In the genomic region with DNA sequence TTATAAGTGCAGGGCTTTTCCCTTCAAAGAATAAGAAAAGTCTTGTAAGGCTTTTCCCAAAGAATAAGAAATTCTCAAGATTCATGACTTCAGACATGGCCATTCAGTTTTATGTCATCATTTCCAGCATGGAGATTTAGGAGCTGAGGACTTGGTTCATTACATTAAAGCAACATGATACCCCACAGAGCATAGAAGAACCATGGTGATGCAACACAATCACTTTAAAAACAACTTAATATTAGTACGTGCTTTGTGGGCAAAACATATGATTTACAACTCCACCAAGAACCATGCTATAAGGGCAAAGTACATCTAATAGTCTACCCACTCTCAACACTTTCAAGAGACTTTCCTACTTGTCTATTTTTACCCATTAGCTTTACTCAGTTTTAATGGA, we compare ENCODE assay signal across 21 cellular contexts.
DNase-seq lines count a peak whose midpoint lies in the region; ATAC-seq and TF ChIP-seq lines count a peak whose summit lies in the region.
"Had no signal": no experiment of that assay in that cellular context is flagged by ENCODE, and none has a peak within 500 bp of the region (broad histone marks: within the 10 kb centered on the region; RNA-seq: fewer than 3 reads in every experiment).

No MANE protein-coding gene starts in this region.

- H3K4me2 ChIP-seq in OCI-LY7 (ENCODE audit: low read length) = no peak overlapping the region

- BruUV-seq in OCI-LY7 (replicated peaks; lab: Mats Ljungman, UMichigan) = no TSS peak

- H3K4me1 ChIP-seq in OCI-LY7 (ENCODE audit: insufficient read depth, low read length, poor library complexity, severe bottlenecking) = peaks cover 4% of the 10 kb centered on the region

- H2AFZ ChIP-seq in OCI-LY7 (ENCODE audit: low read length) = no peak overlapping the region

- ATAC-seq in HG02763 (IDR thresholded peaks at IDR 0.05; ENCODE audit: unreplicated experiment) = no peak
- ATAC-seq: CD8-positive, alpha-beta T cell had no signal

- no peak overlapping the region for H3K27ac ChIP-seq in SK-N-MC
- H3K27ac ChIP-seq in OCI-LY7 (ENCODE audit: low read depth, low read length, poor library complexity, severe bottlenecking) = no peak overlapping the region

- POLR2A ChIA-PET in HEK293T (lab: Yijun Ruan, JAX) = no interaction called here
- POLR2A ChIA-PET in OCI-LY7 (lab: Charles Lee) = interaction anchor here (0.5 to 1.6 kb wide), 4 partner anchors 10 to 406 kb away, joined by 3 to 4 read pairs (median 3); no protein-coding TSS in a partner anchor

- CTCF ChIA-PET in HEK293T (lab: Yijun Ruan, JAX) (no interaction called here), OCI-LY7 (lab: Charles Lee; ENCODE audit: unreplicated experiment) (no interaction called here)

- H3K36me3 ChIP-seq in SK-N-MC (ENCODE audit: insufficient read depth, low read length) (no peaks in the 10 kb centered on the region), OCI-LY7 (ENCODE audit: insufficient read depth, low read length) (no peaks in the 10 kb centered on the region; the same call in 1 of the 2 replicates)

- H3K79me2 ChIP-seq in OCI-LY7 (ENCODE audit: insufficient read depth, low read depth, low read length) = no peaks in the 10 kb centered on the region

- H3K9me2 ChIP-seq in OCI-LY7 (ENCODE audit: insufficient read depth, low read length) = no peaks in the 10 kb centered on the region

- no peak for TF ChIP-seq CTCF in OCI-LY7 (conservative IDR thresholded peaks at IDR 0.05; ENCODE audit: low read length)

- no peak overlapping the region for H3K9ac ChIP-seq in SK-N-MC (ENCODE audit: insufficient read length)

- H3K9me3 ChIP-seq in SK-N-MC (ENCODE audit: low read depth, low read length) (no peaks in the 10 kb centered on the region), OCI-LY7 (ENCODE audit: low read length) (no peaks in the 10 kb centered on the region)

- no peak overlapping the region for H3K4me3 ChIP-seq in SK-N-MC
- H3K4me3 ChIP-seq in OCI-LY7 (ENCODE audit: low read depth, low read length, poor library complexity, severe bottlenecking) = no peak overlapping the region

- intact Hi-C loops in OCI-LY7 (cut with micrococcal nuclease; ENCODE audit: unreplicated experiment) = no loop called here

- H4K20me1 ChIP-seq in OCI-LY7 (ENCODE audit: insufficient read depth, low read length) = no peaks in the 10 kb centered on the region

- DNase-seq in EH (ENCODE audit: low read depth) = peak; percentile 1
- peak; percentile 25 for DNase-seq in HEK293T (ENCODE audit: extremely low spot score)
- DNase-seq in SK-N-MC (ENCODE audit: low read depth, low spot score) = peak; percentile 24
- peak; percentile 52 for DNase-seq in fibroblast of gingiva (ENCODE audit: low read depth)
- no peak for DNase-seq in amygdala (lab: John Stamatoyannopoulos, UW)
- DNase-seq in OCI-LY7 (ENCODE audit: low spot score) = no peak
- no peak for DNase-seq in NCI-H748 (lab: John Stamatoyannopoulos, UW; ENCODE audit: unreplicated experiment)
- DNase-seq: 8988T; C1 segment of cervical spinal cord; CD8-positive, alpha-beta T cell; DND-41; H7; MV-4-11; NCI-H1105 treated with DMSO at 0.1 percent for 48 hours; NCI-H1694; NCI-H2081; NCI-H2227 treated with DMSO at 0.1 percent for 48 hours; NCI-H510A; NCI-H748 treated with DMSO at 0.1 percent for 48 hours; Right ventricle myocardium superior had no signal

TF ChIP-seq in HEK293T, 16 proteins besides CTCF, POLR2A, EP300 and RAD21:
- TF ChIP-seq CTBP1 (IDR thresholded peaks at IDR 0.05; ENCODE audit: borderline replicate concordance) (peak; percentile 48; the same call in 1 of the 2 replicates), ARNT (IDR thresholded peaks at IDR 0.05) (peak; percentile 90), NFRKB (IDR thresholded peaks at IDR 0.05) (no peak), HDGF (IDR thresholded peaks at IDR 0.05; ENCODE audit: borderline replicate concordance) (no peak)
- TF ChIP-seq, protein P1, sequence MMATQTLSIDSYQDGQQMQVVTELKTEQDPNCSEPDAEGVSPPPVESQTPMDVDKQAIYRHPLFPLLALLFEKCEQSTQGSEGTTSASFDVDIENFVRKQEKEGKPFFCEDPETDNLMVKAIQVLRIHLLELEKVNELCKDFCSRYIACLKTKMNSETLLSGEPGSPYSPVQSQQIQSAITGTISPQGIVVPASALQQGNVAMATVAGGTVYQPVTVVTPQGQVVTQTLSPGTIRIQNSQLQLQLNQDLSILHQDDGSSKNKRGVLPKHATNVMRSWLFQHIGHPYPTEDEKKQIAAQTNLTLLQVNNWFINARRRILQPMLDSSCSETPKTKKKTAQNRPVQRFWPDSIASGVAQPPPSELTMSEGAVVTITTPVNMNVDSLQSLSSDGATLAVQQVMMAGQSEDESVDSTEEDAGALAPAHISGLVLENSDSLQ (IDR thresholded peaks at IDR 0.05) = peak; percentile 86

Comparison
In these comparisons a context has a peak if more than half of its experiments do, and no peak if none do; other contexts are left out.
1. DNase-seq: peak in EH (single experiment), HEK293T (single experiment), SK-N-MC (single experiment) and fibroblast of gingiva (single experiment); none in amygdala (0 of 56), OCI-LY7 (single experiment) and NCI-H748 (single experiment).